In the genomic region with DNA sequence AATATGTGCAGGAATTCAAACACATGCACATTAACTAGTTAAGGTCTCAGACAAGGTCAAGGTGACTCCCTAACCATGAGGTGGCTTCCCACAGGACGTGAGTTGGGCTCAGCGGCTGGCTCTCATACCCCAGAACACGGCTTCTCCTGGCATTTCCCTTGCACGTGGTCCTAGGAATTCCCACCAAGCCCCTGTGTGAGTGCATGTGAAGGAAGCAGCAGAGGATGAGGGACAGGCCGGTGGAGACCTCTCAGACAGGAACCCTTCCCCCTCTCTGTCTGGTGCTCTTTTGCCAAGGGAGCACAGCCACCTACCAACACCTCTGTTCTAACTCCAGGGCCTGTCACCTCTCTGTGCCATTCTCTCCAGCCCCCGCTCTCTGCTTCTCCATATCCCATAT, we compare ENCODE assay signal across 20 cellular contexts.
"Had no signal": no experiment of that assay in that cellular context is flagged by ENCODE, and none has a peak within 500 bp of the region (broad histone marks: within the 10 kb centered on the region; RNA-seq: fewer than 3 reads in every experiment).

No MANE protein-coding gene starts in this region.

- H3K79me2 ChIP-seq: hepatocyte had no signal

- H3K4me1 Mint-ChIP-seq: immature natural killer cell had no signal

- H3K4me2 ChIP-seq: hepatocyte had no signal

- H2AFZ ChIP-seq: hepatocyte had no signal

- H3K9me3 ChIP-seq: breast epithelium, mucosa of descending colon had no signal

- ATAC-seq: activated CD8-positive, alpha-beta T cell treated with anti-CD3 and anti-CD28 coated beads for 36 hours; foreskin keratinocyte; mucosa of descending colon; stimulated activated naive CD8-positive, alpha-beta T cell treated with anti-CD3 and anti-CD28 coated beads, Interleukin-15, Interleukin-2, amounts not matched to agents 100 U/mL and 50 U/mL, for 24 hours had no signal

- H3K27ac ChIP-seq: breast epithelium, foreskin keratinocyte had no signal

- H3K27me3 ChIP-seq: breast epithelium, hepatocyte had no signal

- DNase-seq: activated CD4-positive, alpha-beta T cell treated with anti-CD3 and anti-CD28 coated beads for 48 hours; activated CD8-positive, alpha-beta T cell treated with anti-CD3 and anti-CD28 coated beads for 36 hours; activated naive CD4-positive, alpha-beta T cell treated with anti-CD3 and anti-CD28 coated beads for 36 hours; activated naive CD8-positive, alpha-beta T cell treated with anti-CD3 and anti-CD28 coated beads, Interleukin-2, amount 10 ng/mL, durations not matched to agents 7 days and 5 days; activated T-cell treated with anti-CD3 and anti-CD28 coated beads, Interleukin-2, amount 50 U/mL, for 1 hour; amniotic stem cell; cortex of kidney; effector CD4-positive, alpha-beta T cell; foreskin keratinocyte; immature natural killer cell; mucosa of descending colon; retina; stimulated activated CD4-positive, alpha-beta T cell treated with anti-CD3 and anti-CD28 coated beads, Interleukin-4, amount 100 ng/mL, for 24 hours; stimulated activated naive CD8-positive, alpha-beta T cell treated with anti-CD3 and anti-CD28 coated beads, Interleukin-15, Interleukin-2, amounts not matched to agents 100 U/mL and 50 U/mL, for 24 hours; T1000 had no signal

- H3K4me3 Mint-ChIP-seq: activated CD8-positive, alpha-beta T cell treated with anti-CD3 and anti-CD28 coated beads for 36 hours; activated naive CD4-positive, alpha-beta T cell treated with anti-CD3 and anti-CD28 coated beads for 36 hours; activated naive CD8-positive, alpha-beta T cell treated with anti-CD3 and anti-CD28 coated beads, Interleukin-2, amount 10 ng/mL, durations not matched to agents 7 days and 5 days; immature natural killer cell; neural crest cell; T-helper 1 cell treated with Interleukin-12 subunit alpha and Interleukin-12 subunit beta and Interleukin-4 antibody, amounts not matched to agents 30 μg/mL and 1 μg/mL, for 36 hours had no signal

- H3K36me3 Mint-ChIP-seq: activated naive CD8-positive, alpha-beta T cell treated with anti-CD3 and anti-CD28 coated beads, Interleukin-2, amount 10 ng/mL, durations not matched to agents 7 days and 5 days; immature natural killer cell had no signal

- H3K36me3 ChIP-seq: breast epithelium had no signal

- H3K9me3 Mint-ChIP-seq: activated CD8-positive, alpha-beta T cell treated with anti-CD3 and anti-CD28 coated beads for 36 hours; activated naive CD8-positive, alpha-beta T cell treated with anti-CD3 and anti-CD28 coated beads, Interleukin-2, amount 10 ng/mL, durations not matched to agents 7 days and 5 days; activated T-helper 2 cell treated with anti-CD3 and anti-CD28 coated beads, Interferon-gamma antibody, Interleukin-2, Interleukin-4, amounts not matched to agents 10 μg/mL and 5 μg/mL and 100 μg/mL, durations not matched to agents 14 hours and 24 hours and 36 hours; immature natural killer cell; T-helper 1 cell treated with Interleukin-12 subunit alpha and Interleukin-12 subunit beta and Interleukin-4 antibody, amounts not matched to agents 30 μg/mL and 1 μg/mL, for 36 hours had no signal

- H3K27ac Mint-ChIP-seq: activated CD8-positive, alpha-beta T cell treated with anti-CD3 and anti-CD28 coated beads for 36 hours; activated naive CD4-positive, alpha-beta T cell treated with anti-CD3 and anti-CD28 coated beads for 36 hours; activated naive CD8-positive, alpha-beta T cell treated with anti-CD3 and anti-CD28 coated beads, Interleukin-2, amount 10 ng/mL, durations not matched to agents 7 days and 5 days; activated T-helper 2 cell treated with anti-CD3 and anti-CD28 coated beads, Interferon-gamma antibody, Interleukin-2, Interleukin-4, amounts not matched to agents 10 μg/mL and 5 μg/mL and 100 μg/mL, durations not matched to agents 14 hours and 24 hours and 36 hours; immature natural killer cell; T-helper 1 cell treated with Interleukin-12 subunit alpha and Interleukin-12 subunit beta and Interleukin-4 antibody, amounts not matched to agents 30 μg/mL and 1 μg/mL, for 36 hours had no signal

- H3K4me1 ChIP-seq: breast epithelium, foreskin keratinocyte had no signal

- H3K4me3 ChIP-seq: breast epithelium, hepatocyte, mucosa of descending colon had no signal
